ENCODE assay signal across 29 cellular contexts in the genomic region with DNA sequence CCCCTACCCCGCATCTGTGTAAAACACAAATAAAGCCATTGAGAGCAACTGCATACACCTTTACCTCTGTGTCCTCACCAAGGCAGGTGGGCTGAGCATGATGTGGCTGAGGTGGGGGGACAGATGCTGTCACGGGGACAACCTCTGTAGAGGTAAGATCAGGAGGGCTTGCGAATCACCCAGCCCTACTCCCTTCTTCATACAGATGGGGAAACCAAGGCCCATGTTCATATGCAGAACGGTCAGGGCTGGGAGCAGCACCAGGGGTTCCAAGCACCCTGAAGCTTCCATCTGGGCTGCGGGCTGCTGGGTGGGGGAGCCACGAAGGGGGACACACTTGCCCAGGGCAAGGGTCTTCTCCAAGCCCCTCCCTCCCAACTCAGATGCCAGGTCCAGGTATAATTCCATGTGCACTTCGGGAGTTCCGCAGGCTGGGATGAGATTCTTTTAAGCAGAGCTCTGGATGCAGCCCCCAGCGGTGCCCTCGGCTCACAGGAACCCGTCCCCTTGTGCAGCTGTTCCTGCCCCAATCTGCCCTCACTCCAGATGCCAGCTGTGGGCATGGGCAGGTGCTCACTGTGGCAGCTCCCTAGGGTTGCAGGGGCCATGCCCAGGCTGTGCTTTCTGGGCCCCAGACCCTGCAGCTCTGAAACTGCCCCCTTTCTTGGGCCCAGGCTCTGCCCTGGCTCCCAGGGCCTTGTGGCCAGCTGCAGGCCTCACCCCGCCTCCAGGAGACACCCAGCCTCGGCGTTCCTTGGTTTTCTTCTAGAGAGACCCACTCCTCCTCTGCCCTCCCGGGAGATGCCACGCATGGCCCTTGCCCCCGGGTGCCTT. TPM values are rescaled to one million over a fixed set of nuclear protein-coding genes. Genes with fewer than 3 reads are reported as not detected.
"Had no signal": no experiment of that assay in that cellular context is flagged by ENCODE, and none has a peak within 500 bp of the region (broad histone marks: within the 10 kb centered on the region; RNA-seq: fewer than 3 reads in every experiment).

No MANE protein-coding gene starts in this region.

- H3K27me3 Mint-ChIP-seq: activated naive CD4-positive, alpha-beta T cell treated with anti-CD3 and anti-CD28 coated beads, Interleukin-2, amount 50 U/mL, for 24 hours had no signal

- H3K4me3 Mint-ChIP-seq: activated CD8-positive, alpha-beta T cell treated with anti-CD3 and anti-CD28 coated beads, Interleukin-2, amount 10 ng/mL, durations not matched to agents 7 days and 5 days; activated naive CD4-positive, alpha-beta T cell treated with anti-CD3 and anti-CD28 coated beads, Interleukin-2, amount 50 U/mL, for 24 hours; nephron; stimulated activated effector memory CD8-positive, alpha-beta T cell treated with anti-CD3 and anti-CD28 coated beads, Interleukin-12 subunit alpha, Interleukin-12 subunit beta, amount 100 ng/mL, for 72 hours; T-helper 2 cell treated with Interferon-gamma antibody and Interleukin-4, amounts not matched to agents 5 μg/mL and 100 μg/mL, for 36 hours had no signal

- H3K4me3 ChIP-seq: stomach, suprapubic skin, tibial nerve had no signal

- H3K27ac ChIP-seq: brain microvascular endothelial cell, neutrophil, parathyroid adenoma, stomach, suprapubic skin, tibial nerve, VCaP had no signal

- H3K27me3 ChIP-seq: brain microvascular endothelial cell had no signal

- FAIRE-seq: endothelial cell of umbilical vein, frontal cortex, urothelium cell line had no signal

- H3K36me3 Mint-ChIP-seq: activated naive CD4-positive, alpha-beta T cell treated with anti-CD3 and anti-CD28 coated beads, Interleukin-2, amount 50 U/mL, for 24 hours; stimulated activated effector memory CD8-positive, alpha-beta T cell treated with anti-CD3 and anti-CD28 coated beads, Interleukin-12 subunit alpha, Interleukin-12 subunit beta, amount 100 ng/mL, for 72 hours had no signal

- H3K9me3 Mint-ChIP-seq: activated naive CD4-positive, alpha-beta T cell treated with anti-CD3 and anti-CD28 coated beads, Interleukin-2, amount 50 U/mL, for 24 hours; nephron; stimulated activated effector memory CD8-positive, alpha-beta T cell treated with anti-CD3 and anti-CD28 coated beads, Interleukin-12 subunit alpha, Interleukin-12 subunit beta, amount 100 ng/mL, for 72 hours; T-helper 2 cell treated with Interferon-gamma antibody and Interleukin-4, amounts not matched to agents 5 μg/mL and 100 μg/mL, for 36 hours had no signal

- H3K9me3 ChIP-seq: neutrophil, stomach, suprapubic skin, tibial nerve had no signal

- H3K36me3 ChIP-seq: neutrophil had no signal

- H3K4me1 Mint-ChIP-seq: activated naive CD4-positive, alpha-beta T cell treated with anti-CD3 and anti-CD28 coated beads, Interleukin-2, amount 50 U/mL, for 24 hours; nephron; stimulated activated effector memory CD8-positive, alpha-beta T cell treated with anti-CD3 and anti-CD28 coated beads, Interleukin-12 subunit alpha, Interleukin-12 subunit beta, amount 100 ng/mL, for 72 hours had no signal

- H3K9ac ChIP-seq: parathyroid adenoma had no signal

- ATAC-seq: activated CD8-positive, alpha-beta T cell treated with anti-CD3 and anti-CD28 coated beads, Interleukin-2, amount 10 ng/mL, durations not matched to agents 7 days and 5 days; esophagus mucosa; right cardiac atrium; stimulated activated effector memory CD8-positive, alpha-beta T cell treated with anti-CD3 and anti-CD28 coated beads, Interleukin-12 subunit alpha, Interleukin-12 subunit beta, amount 100 ng/mL, for 72 hours had no signal

- H3K27ac Mint-ChIP-seq: activated CD8-positive, alpha-beta T cell treated with anti-CD3 and anti-CD28 coated beads, Interleukin-2, amount 10 ng/mL, durations not matched to agents 7 days and 5 days; activated naive CD4-positive, alpha-beta T cell treated with anti-CD3 and anti-CD28 coated beads, Interleukin-2, amount 50 U/mL, for 24 hours; nephron; stimulated activated effector memory CD8-positive, alpha-beta T cell treated with anti-CD3 and anti-CD28 coated beads, Interleukin-12 subunit alpha, Interleukin-12 subunit beta, amount 100 ng/mL, for 72 hours; T-helper 2 cell treated with Interferon-gamma antibody and Interleukin-4, amounts not matched to agents 5 μg/mL and 100 μg/mL, for 36 hours had no signal

- H2AFZ ChIP-seq: parathyroid adenoma had no signal

- DNase-seq: activated CD4-positive, alpha-beta T cell treated with anti-CD3 and anti-CD28 coated beads for 1 hour; activated CD4-positive, alpha-beta T cell treated with anti-CD3 and anti-CD28 coated beads, Interleukin-2, amount 50 U/mL, for 1 hour; activated CD8-positive, alpha-beta T cell treated with anti-CD3 and anti-CD28 coated beads, Interleukin-2, amount 10 ng/mL, durations not matched to agents 7 days and 5 days; activated gamma-delta T cell treated with Interleukin-2 at 50 U/mL for 16 hours; anterior cingulate cortex; brain microvascular endothelial cell; caudate nucleus; dermis blood vessel endothelial cell; effector CD8-positive, alpha-beta T cell; hippocampal formation; stimulated activated CD4-positive, alpha-beta T cell treated with anti-CD3 and anti-CD28 coated beads, Interleukin-2, amount 100 ng/mL, for 24 hours; stomach had no signal

RNA-seq across cellular contexts. Expression of a gene that starts 9.6 kb away (rescaled TPM):
- total RNA-seq: activated CD8-positive, alpha-beta T cell treated with anti-CD3 and anti-CD28 coated beads, Interleukin-2, amount 10 ng/mL, durations not matched to agents 7 days and 5 days; dermis blood vessel endothelial cell; endothelial cell of umbilical vein; frontal cortex; liver; pulmonary artery endothelial cell; skeletal muscle tissue; stomach; suprapubic skin had no signal
- polyA plus RNA-seq: endothelial cell of umbilical vein, liver had no signal

RNA-seq across cellular contexts. Expression of a gene that starts 21.4 kb away (rescaled TPM):
- total RNA-seq: activated CD8-positive, alpha-beta T cell treated with anti-CD3 and anti-CD28 coated beads, Interleukin-2, amount 10 ng/mL, durations not matched to agents 7 days and 5 days; dermis blood vessel endothelial cell; endothelial cell of umbilical vein; esophagus mucosa; frontal cortex; pulmonary artery endothelial cell; skeletal muscle tissue; stomach; suprapubic skin had no signal
- polyA plus RNA-seq: endothelial cell of umbilical vein had no signal
